1 cellular context compared by ENCODE assay signal in the genomic region with DNA sequence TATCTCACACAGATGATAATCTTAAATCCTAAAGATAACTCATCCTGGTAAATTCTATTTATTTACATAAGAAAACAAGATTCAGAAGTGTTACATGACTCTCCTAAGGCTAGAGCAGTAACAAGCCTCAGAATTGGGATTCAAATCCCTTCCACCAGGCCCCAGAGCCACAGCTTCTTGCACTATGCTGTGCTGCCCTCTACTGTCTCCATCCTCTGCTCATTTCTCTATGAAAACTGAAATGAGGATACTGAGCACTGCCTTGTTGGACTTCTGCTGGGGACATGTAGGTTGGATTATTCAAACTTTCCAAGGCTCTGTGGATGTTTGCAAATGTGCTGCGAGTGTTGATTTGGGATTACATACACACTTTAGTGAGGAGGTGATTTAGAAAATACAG.
TF ChIP-seq lines count a peak whose summit lies in the region.

No MANE protein-coding gene starts in this region.

TF ChIP-seq in GM23338, 12 proteins besides CTCF, POLR2A, EP300 and RAD21 (continued from another document):
- TF ChIP-seq, protein P1, sequence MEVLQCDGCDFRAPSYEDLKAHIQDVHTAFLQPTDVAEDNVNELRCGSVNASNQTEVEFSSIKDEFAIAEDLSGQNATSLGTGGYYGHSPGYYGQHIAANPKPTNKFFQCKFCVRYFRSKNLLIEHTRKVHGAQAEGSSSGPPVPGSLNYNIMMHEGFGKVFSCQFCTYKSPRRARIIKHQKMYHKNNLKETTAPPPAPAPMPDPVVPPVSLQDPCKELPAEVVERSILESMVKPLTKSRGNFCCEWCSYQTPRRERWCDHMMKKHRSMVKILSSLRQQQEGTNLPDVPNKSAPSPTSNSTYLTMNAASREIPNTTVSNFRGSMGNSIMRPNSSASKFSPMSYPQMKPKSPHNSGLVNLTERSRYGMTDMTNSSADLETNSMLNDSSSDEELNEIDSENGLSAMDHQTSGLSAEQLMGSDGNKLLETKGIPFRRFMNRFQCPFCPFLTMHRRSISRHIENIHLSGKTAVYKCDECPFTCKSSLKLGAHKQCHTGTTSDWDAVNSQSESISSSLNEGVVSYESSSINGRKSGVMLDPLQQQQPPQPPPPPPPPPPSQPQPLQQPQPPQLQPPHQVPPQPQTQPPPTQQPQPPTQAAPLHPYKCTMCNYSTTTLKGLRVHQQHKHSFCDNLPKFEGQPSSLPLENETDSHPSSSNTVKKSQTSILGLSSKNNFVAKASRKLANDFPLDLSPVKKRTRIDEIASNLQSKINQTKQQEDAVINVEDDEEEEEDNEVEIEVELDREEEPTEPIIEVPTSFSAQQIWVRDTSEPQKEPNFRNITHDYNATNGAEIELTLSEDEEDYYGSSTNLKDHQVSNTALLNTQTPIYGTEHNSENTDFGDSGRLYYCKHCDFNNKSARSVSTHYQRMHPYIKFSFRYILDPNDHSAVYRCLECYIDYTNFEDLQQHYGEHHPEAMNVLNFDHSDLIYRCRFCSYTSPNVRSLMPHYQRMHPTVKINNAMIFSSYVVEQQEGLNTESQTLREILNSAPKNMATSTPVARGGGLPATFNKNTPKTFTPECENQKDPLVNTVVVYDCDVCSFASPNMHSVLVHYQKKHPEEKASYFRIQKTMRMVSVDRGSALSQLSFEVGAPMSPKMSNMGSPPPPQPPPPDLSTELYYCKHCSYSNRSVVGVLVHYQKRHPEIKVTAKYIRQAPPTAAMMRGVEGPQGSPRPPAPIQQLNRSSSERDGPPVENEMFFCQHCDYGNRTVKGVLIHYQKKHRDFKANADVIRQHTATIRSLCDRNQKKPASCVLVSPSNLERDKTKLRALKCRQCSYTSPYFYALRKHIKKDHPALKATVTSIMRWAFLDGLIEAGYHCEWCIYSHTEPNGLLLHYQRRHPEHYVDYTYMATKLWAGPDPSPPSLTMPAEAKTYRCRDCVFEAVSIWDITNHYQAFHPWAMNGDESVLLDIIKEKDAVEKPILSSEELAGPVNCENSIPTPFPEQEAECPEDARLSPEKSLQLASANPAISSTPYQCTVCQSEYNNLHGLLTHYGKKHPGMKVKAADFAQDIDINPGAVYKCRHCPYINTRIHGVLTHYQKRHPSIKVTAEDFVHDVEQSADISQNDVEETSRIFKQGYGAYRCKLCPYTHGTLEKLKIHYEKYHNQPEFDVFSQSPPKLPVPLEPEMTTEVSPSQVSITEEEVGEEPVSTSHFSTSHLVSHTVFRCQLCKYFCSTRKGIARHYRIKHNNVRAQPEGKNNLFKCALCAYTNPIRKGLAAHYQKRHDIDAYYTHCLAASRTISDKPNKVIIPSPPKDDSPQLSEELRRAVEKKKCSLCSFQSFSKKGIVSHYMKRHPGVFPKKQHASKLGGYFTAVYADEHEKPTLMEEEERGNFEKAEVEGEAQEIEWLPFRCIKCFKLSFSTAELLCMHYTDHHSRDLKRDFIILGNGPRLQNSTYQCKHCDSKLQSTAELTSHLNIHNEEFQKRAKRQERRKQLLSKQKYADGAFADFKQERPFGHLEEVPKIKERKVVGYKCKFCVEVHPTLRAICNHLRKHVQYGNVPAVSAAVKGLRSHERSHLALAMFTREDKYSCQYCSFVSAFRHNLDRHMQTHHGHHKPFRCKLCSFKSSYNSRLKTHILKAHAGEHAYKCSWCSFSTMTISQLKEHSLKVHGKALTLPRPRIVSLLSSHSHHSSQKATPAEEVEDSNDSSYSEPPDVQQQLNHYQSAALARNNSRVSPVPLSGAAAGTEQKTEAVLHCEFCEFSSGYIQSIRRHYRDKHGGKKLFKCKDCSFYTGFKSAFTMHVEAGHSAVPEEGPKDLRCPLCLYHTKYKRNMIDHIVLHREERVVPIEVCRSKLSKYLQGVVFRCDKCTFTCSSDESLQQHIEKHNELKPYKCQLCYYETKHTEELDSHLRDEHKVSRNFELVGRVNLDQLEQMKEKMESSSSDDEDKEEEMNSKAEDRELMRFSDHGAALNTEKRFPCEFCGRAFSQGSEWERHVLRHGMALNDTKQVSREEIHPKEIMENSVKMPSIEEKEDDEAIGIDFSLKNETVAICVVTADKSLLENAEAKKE (CRISPR knock-in tag; IDR thresholded peaks at IDR 0.05): no peak
- TF ChIP-seq NANOG (IDR thresholded peaks at IDR 0.05; ENCODE audit: borderline replicate concordance) (no peak), CREB1 (CRISPR knock-in tag; IDR thresholded peaks at IDR 0.05; ENCODE audit: low read depth) (no peak), ZNF331 (CRISPR knock-in tag; IDR thresholded peaks at IDR 0.05; ENCODE audit: low read depth) (no peak)
